In the genomic region with DNA sequence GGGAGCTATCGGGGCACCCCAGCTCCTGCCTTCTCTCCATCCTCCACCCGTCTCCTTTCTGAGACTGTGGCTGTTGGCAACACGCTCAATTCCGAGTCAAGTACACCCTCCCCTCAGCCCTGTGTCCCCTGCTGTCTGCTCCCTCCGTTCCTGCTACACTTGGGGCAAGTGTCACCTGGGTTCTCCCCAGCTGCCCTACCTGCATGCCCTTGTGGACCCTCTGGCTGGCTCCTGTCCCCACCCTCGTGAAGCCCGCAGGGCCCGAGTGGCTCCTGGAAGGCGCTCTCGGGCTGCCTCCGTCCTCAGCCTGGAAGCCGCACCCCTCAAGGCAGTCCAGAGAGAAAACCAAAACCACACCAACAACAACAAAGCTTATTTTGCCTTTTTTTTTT, we compare ENCODE assay signal across 17 cellular contexts. TPM values are rescaled to one million over a fixed set of nuclear protein-coding genes. Genes with fewer than 3 reads are reported as not detected.
DNase-seq lines count a peak whose midpoint lies in the region; ATAC-seq and TF ChIP-seq lines count a peak whose summit lies in the region.
"Had no signal": no experiment of that assay in that cellular context is flagged by ENCODE, and none has a peak within 500 bp of the region (broad histone marks: within the 10 kb centered on the region; RNA-seq: fewer than 3 reads in every experiment).

No MANE protein-coding gene starts in this region.

- H3K27ac Mint-ChIP-seq in activated CD4-positive, alpha-beta T cell treated with anti-CD3 and anti-CD28 coated beads, Interleukin-2, amount 10 ng/mL, durations not matched to agents 7 days and 5 days: peak overlapping the region; percentile 19
- H3K27ac Mint-ChIP-seq in stimulated activated memory B cell treated with anti-CD40 and anti-IgM and Interleukin-4, amounts not matched to agents 10 μg/mL and 1 μg/mL and 100 μg/mL, for 72 hours: peak overlapping the region; percentile 8
- H3K27ac Mint-ChIP-seq: CD4-positive, alpha-beta memory T cell; HFFc6 had no signal

- H3K36me3 Mint-ChIP-seq in activated CD4-positive, alpha-beta T cell treated with anti-CD3 and anti-CD28 coated beads, Interleukin-2, amount 10 ng/mL, durations not matched to agents 7 days and 5 days (ENCODE audit: low read depth): peaks cover 18% of the 10 kb centered on the region
- H3K36me3 Mint-ChIP-seq in stimulated activated memory B cell treated with anti-CD40 and anti-IgM and Interleukin-4, amounts not matched to agents 10 μg/mL and 1 μg/mL and 100 μg/mL, for 72 hours: peaks cover 60% of the 10 kb centered on the region

- 0 out of 2 replicates have a peak overlapping the region, but pooled peaks have one; percentile 0 for H3K27ac ChIP-seq in RWPE1
- H3K27ac ChIP-seq: A549, BLaER1 had no signal

- no peak overlapping the region for H3K4me3 Mint-ChIP-seq in activated CD4-positive, alpha-beta T cell treated with anti-CD3 and anti-CD28 coated beads, Interleukin-2, amount 10 ng/mL, durations not matched to agents 7 days and 5 days
- H3K4me3 Mint-ChIP-seq in stimulated activated memory B cell treated with anti-CD40 and anti-IgM and Interleukin-4, amounts not matched to agents 10 μg/mL and 1 μg/mL and 100 μg/mL, for 72 hours: no peak overlapping the region
- H3K4me3 Mint-ChIP-seq: CD4-positive, alpha-beta memory T cell; HFFc6 had no signal

- H3K9me3 Mint-ChIP-seq in activated CD4-positive, alpha-beta T cell treated with anti-CD3 and anti-CD28 coated beads, Interleukin-2, amount 10 ng/mL, durations not matched to agents 7 days and 5 days: no peaks in the 10 kb centered on the region
- H3K9me3 Mint-ChIP-seq in stimulated activated memory B cell treated with anti-CD40 and anti-IgM and Interleukin-4, amounts not matched to agents 10 μg/mL and 1 μg/mL and 100 μg/mL, for 72 hours: no peaks in the 10 kb centered on the region
- H3K9me3 Mint-ChIP-seq: CD4-positive, alpha-beta memory T cell; HFFc6 had no signal

- no peaks in the 10 kb centered on the region for H3K27me3 Mint-ChIP-seq in activated CD4-positive, alpha-beta T cell treated with anti-CD3 and anti-CD28 coated beads, Interleukin-2, amount 10 ng/mL, durations not matched to agents 7 days and 5 days
- no peaks in the 10 kb centered on the region for H3K27me3 Mint-ChIP-seq in stimulated activated memory B cell treated with anti-CD40 and anti-IgM and Interleukin-4, amounts not matched to agents 10 μg/mL and 1 μg/mL and 100 μg/mL, for 72 hours
- H3K27me3 Mint-ChIP-seq: CD4-positive, alpha-beta memory T cell had no signal

- POLR2A ChIA-PET in activated CD4-positive, alpha-beta T cell treated with anti-CD3 and anti-CD28 coated beads, Interleukin-2, amount 10 ng/mL, durations not matched to agents 7 days and 5 days (lab: Charles Lee): no interaction called here
- POLR2A ChIA-PET in RWPE1 (lab: Yijun Ruan, JAX; ENCODE audit: low non-redundant PET): no interaction called here

- ATAC-seq in stimulated activated memory B cell treated with anti-CD40 and anti-IgM and Interleukin-4, amounts not matched to agents 10 μg/mL and 1 μg/mL and 100 μg/mL, for 72 hours: no peak
- ATAC-seq: PC-3 had no signal

- no peak for DNase-seq in activated CD4-positive, alpha-beta T cell treated with anti-CD3 and anti-CD28 coated beads, Interleukin-2, amount 10 ng/mL, durations not matched to agents 7 days and 5 days
- no peak for DNase-seq in activated CD4-positive, alpha-beta T cell treated with anti-CD3 and anti-CD28 coated beads, Interleukin-2, amount 50 U/mL, for 48 hours
- no peak for DNase-seq in RWPE1 (ENCODE audit: low spot score)
- DNase-seq in mesenteric fat pad (ENCODE audit: low spot score): peak; percentile 53
- no peak for DNase-seq in SW 1271 (lab: John Stamatoyannopoulos, UW)
- DNase-seq in 8988T: no peak
- DNase-seq: CD4-positive, alpha-beta memory T cell; GF-D8; HFFc6; NCI-H1694 treated with DMSO at 0.1 percent for 48 hours; NCI-H510A treated with DMSO at 0.1 percent for 48 hours; NCI-H82; PC-3; RPMI8226 had no signal

- no peak for TF ChIP-seq CTCF in RWPE1 (conservative IDR thresholded peaks at IDR 0.05; ENCODE audit: low read depth)

- H3K4me1 Mint-ChIP-seq in activated CD4-positive, alpha-beta T cell treated with anti-CD3 and anti-CD28 coated beads, Interleukin-2, amount 10 ng/mL, durations not matched to agents 7 days and 5 days: no peaks in the 10 kb centered on the region
- H3K4me1 Mint-ChIP-seq in stimulated activated memory B cell treated with anti-CD40 and anti-IgM and Interleukin-4, amounts not matched to agents 10 μg/mL and 1 μg/mL and 100 μg/mL, for 72 hours: peaks cover 6% of the 10 kb centered on the region
- H3K4me1 Mint-ChIP-seq: CD4-positive, alpha-beta memory T cell had no signal

- CTCF ChIA-PET in activated CD4-positive, alpha-beta T cell treated with anti-CD3 and anti-CD28 coated beads, Interleukin-2, amount 10 ng/mL, durations not matched to agents 7 days and 5 days (lab: Charles Lee): no interaction called here
- CTCF ChIA-PET in RWPE1 (lab: Yijun Ruan, JAX): interaction anchor here (1.1 kb wide), 1 partner anchor 54 kb away, joined by 3 read pairs; no protein-coding TSS in a partner anchor

RNA-seq across cellular contexts. Expression of a gene that starts 33.9 kb away (rescaled TPM):
- 100 to 1,000 TPM; 127 to 136 TPM for total RNA-seq in activated CD4-positive, alpha-beta T cell treated with anti-CD3 and anti-CD28 coated beads, Interleukin-2, amount 10 ng/mL, durations not matched to agents 7 days and 5 days
- total RNA-seq in mesenteric fat pad: 157 TPM

RNA-seq across cellular contexts. Expression of a gene that starts 57.3 kb away (rescaled TPM):
- total RNA-seq in activated CD4-positive, alpha-beta T cell treated with anti-CD3 and anti-CD28 coated beads, Interleukin-2, amount 10 ng/mL, durations not matched to agents 7 days and 5 days: not detected
- total RNA-seq in mesenteric fat pad: 1.4 TPM
- total RNA-seq: CD4-positive, alpha-beta memory T cell; HFFc6 had no signal
